Comparison of ENCODE assay signal across 9 cellular contexts in the genomic region with DNA sequence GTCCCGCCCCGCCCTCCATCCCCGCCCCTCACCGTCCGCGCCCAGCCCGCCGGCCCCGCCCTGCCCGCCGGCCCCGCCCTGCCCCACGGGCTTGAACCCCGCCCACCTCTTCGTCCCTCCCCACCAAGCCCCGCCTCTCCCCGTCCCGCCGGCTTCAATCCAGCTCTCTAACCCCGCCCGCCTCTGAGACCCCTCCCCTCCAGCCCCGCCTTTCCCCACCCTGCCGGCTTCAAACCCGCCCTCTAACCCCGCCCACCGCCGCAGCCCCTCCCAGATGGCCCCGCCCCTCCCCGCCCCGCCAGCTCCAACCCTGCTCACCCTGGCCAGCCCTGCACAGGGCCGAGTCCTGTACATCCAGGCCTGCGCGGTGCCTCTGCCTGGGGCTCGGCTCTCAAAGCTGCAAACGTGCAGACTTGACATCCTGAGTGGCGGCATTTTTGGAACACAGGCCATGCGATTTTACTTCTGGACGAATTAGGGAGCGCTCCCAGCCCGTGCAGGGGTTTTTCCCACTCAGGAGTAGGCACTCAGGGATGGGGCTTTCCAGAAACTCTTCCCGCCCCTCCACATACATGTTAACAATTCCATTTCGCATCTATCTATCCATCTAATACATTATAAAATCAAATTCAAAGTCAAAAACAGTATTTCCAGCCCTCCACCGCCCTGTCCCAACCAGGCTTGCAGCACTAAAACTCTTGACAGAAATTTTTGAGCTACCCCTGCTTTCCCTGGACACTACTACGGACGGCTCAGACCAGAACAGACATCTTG. TPM values are rescaled to one million over a fixed set of nuclear protein-coding genes. Genes with fewer than 3 reads are reported as not detected.
A peak's percentile ranks its signal among the peaks of the same experiment; 100 is the strongest.
DNase-seq lines count a peak whose midpoint lies in the region; ATAC-seq, FAIRE-seq and TF ChIP-seq lines count a peak whose summit lies in the region.
"Had no signal": no experiment of that assay in that cellular context is flagged by ENCODE, and none has a peak within 500 bp of the region (broad histone marks: within the 10 kb centered on the region; RNA-seq: fewer than 3 reads in every experiment).

No MANE protein-coding gene starts in this region.

- intact Hi-C loops in MCF 10A (cut with micrococcal nuclease), result loop anchor here (5.0 to 10.0 kb wide), 3 partner anchors 33 to 294 kb away; partner anchors contain the start of genes FAM171A1 and SUV39H2

- WGBS in small intestine, 3 donors, result 9 to 26% (median 21%) methylated on average over 17 to 35 of the region's 45 CpGs

- FAIRE-seq in small intestine (lab: Jason Lieb, UNC), result no peak
- FAIRE-seq: A204.1 had no signal

- ATAC-seq in HG03025 (IDR thresholded peaks at IDR 0.05; ENCODE audit: low FRiP score, unreplicated experiment), result peak; percentile 38

- H3K36me3 ChIP-seq in iPS-20b (ENCODE audit: insufficient read depth, low read depth, low read length) (no peaks in the 10 kb centered on the region), small intestine (ENCODE audit: control insufficient read depth in 2 of 2, insufficient read depth in 2 of 2, low read length in 2 of 2) (no peaks in the 10 kb centered on the region)

- BruUV-seq in MCF 10A (replicated peaks; lab: Mats Ljungman, UMichigan), result no TSS peak

- H3K9me3 ChIP-seq in iPS-20b (ENCODE audit: insufficient read depth, low read depth, low read length) (no peaks in the 10 kb centered on the region), small intestine (ENCODE audit: control insufficient read depth, low read depth) (no peaks in the 10 kb centered on the region)

- H3K4me3 Mint-ChIP-seq in MCF 10A (ENCODE audit: unreplicated experiment), result peak overlapping the region; percentile 87

- no peak overlapping the region for H3K9ac ChIP-seq in iPS-20b (ENCODE audit: low read depth, low read length)

- CTCF ChIA-PET in MCF 10A (lab: Yijun Ruan, JAX), result interaction anchor here (0.7 kb wide), 1 partner anchor 86 kb away, joined by 5 read pairs; no protein-coding TSS in a partner anchor

- no peaks in the 10 kb centered on the region for H3K27me3 Mint-ChIP-seq in MCF 10A (ENCODE audit: insufficient read depth, unreplicated experiment)

- H3K27me3 ChIP-seq in iPS-20b (ENCODE audit: insufficient read depth, low read length) (peaks cover 13% of the 10 kb centered on the region), small intestine (ENCODE audit: control insufficient read depth in 2 of 2, insufficient read depth in 2 of 2, low read length in 2 of 2) (no peaks in the 10 kb centered on the region)

- TF ChIP-seq CTCF in VCaP (conservative IDR thresholded peaks at IDR 0.05) (no peak), MCF 10A (IDR thresholded peaks at IDR 0.05; ENCODE audit: unreplicated experiment) (no peak)

- peaks cover 7% of the 10 kb centered on the region for H3K36me3 Mint-ChIP-seq in MCF 10A (ENCODE audit: insufficient read depth, unreplicated experiment)

- peak overlapping the region; percentile 80 for H3K27ac Mint-ChIP-seq in MCF 10A (ENCODE audit: low read depth, unreplicated experiment)

- H3K4me3 ChIP-seq in iPS-20b (ENCODE audit: low read length) (peak overlapping the region; percentile 49; the same call in 1 of the 2 replicates), small intestine (ENCODE audit: low read depth in 1 of 2, low read length in 2 of 2) (no peak overlapping the region)

- POLR2A ChIA-PET in MCF 10A (lab: Yijun Ruan, JAX), result interaction anchor here (0.7 to 2.7 kb wide), 9 partner anchors 31 to 515 kb away, joined by 3 to 18 read pairs (median 3); partner anchors contain the start of gene MEIG1

- H3K4me1 ChIP-seq in iPS-20b (ENCODE audit: insufficient read depth, low read length), result peaks cover 13% of the 10 kb centered on the region; the same call in 1 of the 2 replicates
- H3K4me1 ChIP-seq in small intestine (ENCODE audit: control insufficient read depth in 2 of 2, insufficient read depth in 1 of 2, low read depth in 1 of 2, low read length in 1 of 2), result peaks cover 0 to 9% of the 10 kb centered on the region in 2 donors

- peak; percentile 87 for DNase-seq in NCI-H1436 (lab: John Stamatoyannopoulos, UW)
- DNase-seq in NCI-H1436 treated with DMSO at 0.1 percent for 48 hours (lab: John Stamatoyannopoulos, UW), result no peak
- DNase-seq in NCI-H2107 treated with DMSO at 0.1 percent for 48 hours (lab: John Stamatoyannopoulos, UW; ENCODE audit: unreplicated experiment), result peak; percentile 50
- peak; percentile 92 for DNase-seq in MCF 10A (ENCODE audit: unreplicated experiment)
- peak; percentile 95 for DNase-seq in small intestine

- H3K4me1 Mint-ChIP-seq in MCF 10A (ENCODE audit: insufficient read depth, unreplicated experiment), result peaks cover 23% of the 10 kb centered on the region

- peak overlapping the region; percentile 55 for H3K27ac ChIP-seq in VCaP
- H3K27ac ChIP-seq in iPS-20b (ENCODE audit: low read length), result no peak overlapping the region
- H3K27ac ChIP-seq in small intestine (ENCODE audit: low read depth in 1 of 2, low read length in 1 of 2), result peak overlapping the region in 1 of 2 donors; percentile 76

- H3K9me3 Mint-ChIP-seq in MCF 10A (ENCODE audit: unreplicated experiment), result no peaks in the 10 kb centered on the region

RNA-seq across cellular contexts. Expression of gene NMT2, which starts 0.5 kb away (rescaled TPM):
- 9.6 and 10.5 TPM in 2 replicates for total RNA-seq in MCF 10A (2022)
- polyA plus RNA-seq in small intestine, result 10 to 100 TPM in 1 of 3 donors, 1 to 10 TPM in 2; 9.2 to 19.2 (median 9.4) TPM
